ENCODE assay signal across 1 cellular context in genomic region chr4:44662623-44663006, GRCh38.
A peak's percentile ranks its signal among the peaks of the same experiment; 100 is the strongest.
TF ChIP-seq lines count a peak whose summit lies in the region.

No MANE protein-coding gene starts in this region.

TF ChIP-seq in GM12878, 131 proteins besides CTCF, POLR2A, EP300 and RAD21 (continued from another document):
- TF ChIP-seq ZNF687 (IDR thresholded peaks at IDR 0.05) (no peak), SPI1 (IDR thresholded peaks at IDR 0.05; ENCODE audit: borderline replicate concordance, insufficient read depth, low read depth, low read length) (peak; percentile 38; the same call in 1 of the 2 replicates)
